Comparison of ENCODE assay signal across 15 cellular contexts in genomic region chr2:162184796-162185195, GRCh38. TPM values are rescaled to one million over a fixed set of nuclear protein-coding genes. Genes with fewer than 3 reads are reported as not detected.
"Had no signal": no experiment of that assay in that cellular context is flagged by ENCODE, and none has a peak within 500 bp of the region (broad histone marks: within the 10 kb centered on the region; RNA-seq: fewer than 3 reads in every experiment).

No MANE protein-coding gene starts in this region.

- H3K4me3 Mint-ChIP-seq: activated CD4-positive, alpha-beta T cell treated with anti-CD3 and anti-CD28 coated beads for 36 hours; mesothelial cell of epicardium; stimulated activated effector memory CD8-positive, alpha-beta T cell treated with anti-CD3 and anti-CD28 coated beads, Interleukin-12 subunit alpha, Interleukin-12 subunit beta, amount 100 ng/mL, for 72 hours had no signal

- H3K9me3 Mint-ChIP-seq: mesothelial cell of epicardium; stimulated activated effector memory CD8-positive, alpha-beta T cell treated with anti-CD3 and anti-CD28 coated beads, Interleukin-12 subunit alpha, Interleukin-12 subunit beta, amount 100 ng/mL, for 72 hours had no signal

- H3K27ac Mint-ChIP-seq: activated CD4-positive, alpha-beta T cell treated with anti-CD3 and anti-CD28 coated beads for 36 hours; mesothelial cell of epicardium; stimulated activated effector memory CD8-positive, alpha-beta T cell treated with anti-CD3 and anti-CD28 coated beads, Interleukin-12 subunit alpha, Interleukin-12 subunit beta, amount 100 ng/mL, for 72 hours had no signal

- H3K4me3 ChIP-seq: gastrocnemius medialis, heart right ventricle, skin epidermis, tibial nerve, vagina had no signal

- ATAC-seq: activated CD4-positive, alpha-beta T cell treated with anti-CD3 and anti-CD28 coated beads for 36 hours; gastrocnemius medialis; heart right ventricle; stimulated activated effector memory CD8-positive, alpha-beta T cell treated with anti-CD3 and anti-CD28 coated beads, Interleukin-12 subunit alpha, Interleukin-12 subunit beta, amount 100 ng/mL, for 72 hours had no signal

- DNase-seq: activated CD4-positive, alpha-beta T cell treated with anti-CD3 and anti-CD28 coated beads for 36 hours; activated naive CD4-positive, alpha-beta T cell treated with Interleukin-2 at 50 U/mL for 16 hours; gastrocnemius medialis; heart right ventricle; islet precursor cell; WERI-Rb-1 had no signal

- H3K36me3 Mint-ChIP-seq: stimulated activated effector memory CD8-positive, alpha-beta T cell treated with anti-CD3 and anti-CD28 coated beads, Interleukin-12 subunit alpha, Interleukin-12 subunit beta, amount 100 ng/mL, for 72 hours had no signal

- H3K4me1 Mint-ChIP-seq: mesothelial cell of epicardium; stimulated activated effector memory CD8-positive, alpha-beta T cell treated with anti-CD3 and anti-CD28 coated beads, Interleukin-12 subunit alpha, Interleukin-12 subunit beta, amount 100 ng/mL, for 72 hours had no signal

RNA-seq across cellular contexts. Expression of gene GCG, which starts 32.7 kb away (rescaled TPM):
- total RNA-seq: activated CD4-positive, alpha-beta T cell treated with anti-CD3 and anti-CD28 coated beads for 36 hours; astrocyte; fibroblast of lung; gastrocnemius medialis; heart right ventricle; lower leg skin; subcutaneous adipose tissue; vagina had no signal

RNA-seq across cellular contexts. Expression of gene FAP, which starts 58.4 kb away (rescaled TPM):
- total RNA-seq: activated CD4-positive, alpha-beta T cell treated with anti-CD3 and anti-CD28 coated beads for 36 hours had no signal
